ENCODE assay signal across 9 cellular contexts in the genomic region with DNA sequence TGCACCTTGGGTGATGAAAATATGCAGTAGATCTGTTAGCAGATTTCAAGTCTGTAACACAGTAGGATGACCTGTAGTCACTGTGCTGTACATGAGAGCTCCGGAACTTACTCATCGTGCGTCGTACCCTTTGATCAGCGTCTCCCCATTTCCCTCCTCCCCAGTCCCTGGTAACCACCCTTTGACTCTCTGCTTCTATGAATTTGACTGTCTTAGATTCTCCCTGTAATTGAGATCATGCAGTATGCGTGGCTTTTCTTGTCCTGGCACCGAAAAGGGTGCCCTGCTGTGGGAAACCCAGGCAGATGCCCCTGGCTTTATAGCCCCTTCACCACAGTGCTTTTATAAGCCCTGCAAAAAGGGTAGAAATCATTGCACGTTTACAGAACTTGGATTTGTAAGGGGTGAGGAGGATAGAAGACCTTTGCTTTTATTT. TPM values are rescaled to one million over a fixed set of nuclear protein-coding genes. Genes with fewer than 3 reads are reported as not detected.
A peak's percentile ranks its signal among the peaks of the same experiment; 100 is the strongest.
DNase-seq lines count a peak whose midpoint lies in the region; ATAC-seq and TF ChIP-seq lines count a peak whose summit lies in the region.
"Had no signal": no experiment of that assay in that cellular context is flagged by ENCODE, and none has a peak within 500 bp of the region (broad histone marks: within the 10 kb centered on the region; RNA-seq: fewer than 3 reads in every experiment).

No MANE protein-coding gene starts in this region.

- H3K9me3 Mint-ChIP-seq in GM23338 = no peaks in the 10 kb centered on the region

- TF ChIP-seq CTCF in OCI-LY3 (IDR thresholded peaks at IDR 0.05; ENCODE audit: low read depth, low read length) (no peak), gastroesophageal sphincter (IDR thresholded peaks at IDR 0.05) (no peak), GM23338 (conservative IDR thresholded peaks at IDR 0.05; ENCODE audit: low read depth in 2 of 2) (no peak)

- no peaks in the 10 kb centered on the region for H3K9me2 ChIP-seq in GM23338 (ENCODE audit: insufficient read depth)

- H3K9me3 ChIP-seq in OCI-LY3 (ENCODE audit: insufficient read depth, low read length) (peaks cover 3% of the 10 kb centered on the region; the same call in 1 of the 2 replicates), gastroesophageal sphincter (no peaks in the 10 kb centered on the region)
- H3K9me3 ChIP-seq: suprapubic skin had no signal

- H3K4me3 Mint-ChIP-seq in GM23338 = no peak overlapping the region

- no peak overlapping the region for H2AFZ ChIP-seq in OCI-LY3 (ENCODE audit: low read depth, low read length)
- no peak overlapping the region for H2AFZ ChIP-seq in GM23338

- no peaks in the 10 kb centered on the region for H3F3A ChIP-seq in GM23338 (replicated peaks; ENCODE audit: low read depth)

- H3K9ac ChIP-seq in OCI-LY3 (ENCODE audit: low read length) = peak overlapping the region; percentile 22

- H3K4me2 ChIP-seq in OCI-LY3 (ENCODE audit: low read length) = peak overlapping the region; percentile 82
- H3K4me2 ChIP-seq in GM23338 = no peak overlapping the region

- TF ChIP-seq POLR2A in gastroesophageal sphincter (IDR thresholded peaks at IDR 0.05) = no peak

- H3K27ac Mint-ChIP-seq in GM23338 = no peak overlapping the region

- H3K36me3 ChIP-seq in OCI-LY3 (replicated peaks; ENCODE audit: low read depth, low read length) (peaks cover 12% of the 10 kb centered on the region), gastroesophageal sphincter (peaks cover 0 to 40% of the 10 kb centered on the region in 2 donors), GM23338 (ENCODE audit: insufficient read depth) (peaks cover 3% of the 10 kb centered on the region; the same call in 1 of the 2 replicates)

- H3K36me3 Mint-ChIP-seq in GM23338 (ENCODE audit: low read depth) = peaks cover 11% of the 10 kb centered on the region; the same call in 1 of the 3 replicates

- no peaks in the 10 kb centered on the region for H3K27me3 ChIP-seq in OCI-LY3 (ENCODE audit: low read depth, low read length)
- H3K27me3 ChIP-seq in gastroesophageal sphincter = no peaks in the 10 kb centered on the region
- no peaks in the 10 kb centered on the region for H3K27me3 ChIP-seq in GM23338 (ENCODE audit: insufficient read depth)
- H3K27me3 ChIP-seq: suprapubic skin had no signal

- H3K27ac ChIP-seq in OCI-LY3 (ENCODE audit: low read length) = peak overlapping the region; percentile 78
- peak overlapping the region in 1 of 4 donors; percentile 67 for H3K27ac ChIP-seq in gastroesophageal sphincter
- no peak overlapping the region for H3K27ac ChIP-seq in GM23338 (ENCODE audit: low read depth)
- H3K27ac ChIP-seq: suprapubic skin had no signal

- H3K4me3 ChIP-seq in OCI-LY3 (ENCODE audit: low read length) = peak overlapping the region; percentile 58
- no peak overlapping the region for H3K4me3 ChIP-seq in gastroesophageal sphincter
- no peak overlapping the region for H3K4me3 ChIP-seq in GM23338
- H3K4me3 ChIP-seq: suprapubic skin had no signal

- DNase-seq in activated effector memory CD4-positive, alpha-beta T cell treated with anti-CD3 and anti-CD28 coated beads, Interleukin-2, amount 50 U/mL, for 16 hours = peak; percentile 88
- DNase-seq in stimulated activated naive CD8-positive, alpha-beta T cell treated with anti-CD3 and anti-CD28 coated beads, Interleukin-15, Interleukin-2, amounts not matched to agents 100 U/mL and 50 U/mL, for 24 hours = peak; percentile 51
- no peak for DNase-seq in NOMO-1 (lab: John Stamatoyannopoulos, UW; ENCODE audit: unreplicated experiment in 2 of 2)
- no peak for DNase-seq in GM23338 (ENCODE audit: low spot score)
- DNase-seq: NCI-H1436 had no signal

- no peak for TF ChIP-seq EP300 in gastroesophageal sphincter (IDR thresholded peaks at IDR 0.05)

- peak; percentile 42 for ATAC-seq in GM21423 (IDR thresholded peaks at IDR 0.05; ENCODE audit: unreplicated experiment)
- peak; percentile 85 for ATAC-seq in stimulated activated naive CD8-positive, alpha-beta T cell treated with anti-CD3 and anti-CD28 coated beads, Interleukin-15, Interleukin-2, amounts not matched to agents 100 U/mL and 50 U/mL, for 24 hours
- no peak for ATAC-seq in gastroesophageal sphincter
- no peak for ATAC-seq in GM23338

- H3K79me2 ChIP-seq in OCI-LY3 (ENCODE audit: low read length) (no peaks in the 10 kb centered on the region), GM23338 (replicated peaks; ENCODE audit: insufficient read depth) (no peaks in the 10 kb centered on the region)

- H3K27me3 Mint-ChIP-seq in GM23338 (ENCODE audit: insufficient read depth, low read depth, poor library complexity) = peaks cover 6% of the 10 kb centered on the region

- H4K20me1 ChIP-seq in OCI-LY3 (ENCODE audit: insufficient read depth, low read length) (no peaks in the 10 kb centered on the region), GM23338 (replicated peaks; ENCODE audit: insufficient read depth) (no peaks in the 10 kb centered on the region)

- WGBS in gastroesophageal sphincter (ENCODE audit: low coverage in 1 of 2), 2 donors = 93 to 97% methylated on average over 6 to 7 of the region's 8 CpGs

- H3K4me1 Mint-ChIP-seq in GM23338 = peaks cover 4% of the 10 kb centered on the region; the same call in 2 of the 3 replicates

- peaks cover 36% of the 10 kb centered on the region for H3K4me1 ChIP-seq in OCI-LY3 (ENCODE audit: low read length)
- H3K4me1 ChIP-seq in gastroesophageal sphincter = peaks cover 0 to 21% (median 7%) of the 10 kb centered on the region in 3 donors
- H3K4me1 ChIP-seq in GM23338 (ENCODE audit: insufficient read depth) = no peaks in the 10 kb centered on the region

TF ChIP-seq in GM23338, 12 proteins besides CTCF, POLR2A, EP300 and RAD21:
- TF ChIP-seq NANOG (IDR thresholded peaks at IDR 0.05; ENCODE audit: borderline replicate concordance) = no peak
- TF ChIP-seq EZH2 (IDR thresholded peaks at IDR 0.05; ENCODE audit: low read depth, unreplicated experiment) = no peak
- no peak for TF ChIP-seq STAT1 (IDR thresholded peaks at IDR 0.05; ENCODE audit: unreplicated experiment)
- TF ChIP-seq, protein P1, sequence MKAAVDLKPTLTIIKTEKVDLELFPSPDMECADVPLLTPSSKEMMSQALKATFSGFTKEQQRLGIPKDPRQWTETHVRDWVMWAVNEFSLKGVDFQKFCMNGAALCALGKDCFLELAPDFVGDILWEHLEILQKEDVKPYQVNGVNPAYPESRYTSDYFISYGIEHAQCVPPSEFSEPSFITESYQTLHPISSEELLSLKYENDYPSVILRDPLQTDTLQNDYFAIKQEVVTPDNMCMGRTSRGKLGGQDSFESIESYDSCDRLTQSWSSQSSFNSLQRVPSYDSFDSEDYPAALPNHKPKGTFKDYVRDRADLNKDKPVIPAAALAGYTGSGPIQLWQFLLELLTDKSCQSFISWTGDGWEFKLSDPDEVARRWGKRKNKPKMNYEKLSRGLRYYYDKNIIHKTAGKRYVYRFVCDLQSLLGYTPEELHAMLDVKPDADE (IDR thresholded peaks at IDR 0.05) = no peak
- TF ChIP-seq, protein P2, sequence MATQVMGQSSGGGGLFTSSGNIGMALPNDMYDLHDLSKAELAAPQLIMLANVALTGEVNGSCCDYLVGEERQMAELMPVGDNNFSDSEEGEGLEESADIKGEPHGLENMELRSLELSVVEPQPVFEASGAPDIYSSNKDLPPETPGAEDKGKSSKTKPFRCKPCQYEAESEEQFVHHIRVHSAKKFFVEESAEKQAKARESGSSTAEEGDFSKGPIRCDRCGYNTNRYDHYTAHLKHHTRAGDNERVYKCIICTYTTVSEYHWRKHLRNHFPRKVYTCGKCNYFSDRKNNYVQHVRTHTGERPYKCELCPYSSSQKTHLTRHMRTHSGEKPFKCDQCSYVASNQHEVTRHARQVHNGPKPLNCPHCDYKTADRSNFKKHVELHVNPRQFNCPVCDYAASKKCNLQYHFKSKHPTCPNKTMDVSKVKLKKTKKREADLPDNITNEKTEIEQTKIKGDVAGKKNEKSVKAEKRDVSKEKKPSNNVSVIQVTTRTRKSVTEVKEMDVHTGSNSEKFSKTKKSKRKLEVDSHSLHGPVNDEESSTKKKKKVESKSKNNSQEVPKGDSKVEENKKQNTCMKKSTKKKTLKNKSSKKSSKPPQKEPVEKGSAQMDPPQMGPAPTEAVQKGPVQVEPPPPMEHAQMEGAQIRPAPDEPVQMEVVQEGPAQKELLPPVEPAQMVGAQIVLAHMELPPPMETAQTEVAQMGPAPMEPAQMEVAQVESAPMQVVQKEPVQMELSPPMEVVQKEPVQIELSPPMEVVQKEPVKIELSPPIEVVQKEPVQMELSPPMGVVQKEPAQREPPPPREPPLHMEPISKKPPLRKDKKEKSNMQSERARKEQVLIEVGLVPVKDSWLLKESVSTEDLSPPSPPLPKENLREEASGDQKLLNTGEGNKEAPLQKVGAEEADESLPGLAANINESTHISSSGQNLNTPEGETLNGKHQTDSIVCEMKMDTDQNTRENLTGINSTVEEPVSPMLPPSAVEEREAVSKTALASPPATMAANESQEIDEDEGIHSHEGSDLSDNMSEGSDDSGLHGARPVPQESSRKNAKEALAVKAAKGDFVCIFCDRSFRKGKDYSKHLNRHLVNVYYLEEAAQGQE (IDR thresholded peaks at IDR 0.05; ENCODE audit: unreplicated experiment) = no peak
- TF ChIP-seq CREB1 (CRISPR knock-in tag; IDR thresholded peaks at IDR 0.05; ENCODE audit: low read depth) = no peak

RNA-seq across cellular contexts. Expression of a gene that starts 20.5 kb away (rescaled TPM):
- 10 to 100 TPM; 19.9 to 38.3 (median 35.0) TPM for total RNA-seq in gastroesophageal sphincter
- total RNA-seq in GM23338 (2014; rRNA removed; shearing (Covaris generic)) = 17.3 and 24.1 TPM in 2 replicates
- 8.4 and 9.9 TPM in 2 replicates for polyA plus RNA-seq in GM23338 (2016; fragmentation: Nextera tagmentation; extraction: Ambion mirVana)

RNA-seq across cellular contexts. Expression of a gene that starts 22.6 kb away (rescaled TPM):
- 100 to 1,000 TPM in 2 of 4 donors, 10 to 100 TPM in 2; 79.2 to 136 (median 102) TPM for total RNA-seq in gastroesophageal sphincter
- total RNA-seq in GM23338 (2014; rRNA removed; shearing (Covaris generic)) = 56.5 and 58.2 TPM in 2 replicates
- polyA plus RNA-seq in GM23338 (2016; fragmentation: Nextera tagmentation; extraction: Ambion mirVana) = 25.7 and 26.5 TPM in 2 replicates

Comparison
In these comparisons a context has a peak if more than half of its experiments do, and no peak if none do; other contexts are left out.
1. ATAC-seq: peak in GM21423 (single experiment) and stimulated activated naive CD8-positive, alpha-beta T cell treated with anti-CD3 and anti-CD28 coated beads, Interleukin-15, Interleukin-2, amounts not matched to agents 100 U/mL and 50 U/mL, for 24 hours (single experiment); none in gastroesophageal sphincter (single experiment) and GM23338 (single experiment).
2. DNase-seq: peak in activated effector memory CD4-positive, alpha-beta T cell treated with anti-CD3 and anti-CD28 coated beads, Interleukin-2, amount 50 U/mL, for 16 hours (single experiment) and stimulated activated naive CD8-positive, alpha-beta T cell treated with anti-CD3 and anti-CD28 coated beads, Interleukin-15, Interleukin-2, amounts not matched to agents 100 U/mL and 50 U/mL, for 24 hours (single experiment); none in NOMO-1 (0 of 2) and GM23338 (single experiment).